Comparison of ENCODE assay signal across 8 cellular contexts in genomic region chr2:201642086-201642578, GRCh38. TPM values are rescaled to one million over a fixed set of nuclear protein-coding genes. Genes with fewer than 3 reads are reported as not detected.
DNase-seq lines count a peak whose midpoint lies in the region; ATAC-seq and TF ChIP-seq lines count a peak whose summit lies in the region.

No MANE protein-coding gene starts in this region.

- ATAC-seq in GM21423 (IDR thresholded peaks at IDR 0.05; ENCODE audit: unreplicated experiment) = peak; percentile 36

- peak overlapping the region; percentile 92 for H3K4me3 Mint-ChIP-seq in Caco-2 (ENCODE audit: unreplicated experiment)
- H3K4me3 Mint-ChIP-seq in T-helper 2 cell treated with Interferon-gamma antibody and Interleukin-4, amounts not matched to agents 5 μg/mL and 100 μg/mL, for 36 hours = peak overlapping the region; percentile 87

- DNase-seq in Caco-2 = no peak
- no peak for DNase-seq in T-helper 2 cell treated with Interferon-gamma antibody and Interleukin-4, amounts not matched to agents 5 μg/mL and 100 μg/mL, for 36 hours (ENCODE audit: low spot score)
- DNase-seq in foreskin fibroblast = no peak
- DNase-seq in prostate gland (ENCODE audit: low spot score) = no peak
- DNase-seq in SKM-1 treated with dmso at 0.1 percent for 144 hours (lab: John Stamatoyannopoulos, UW; ENCODE audit: unreplicated experiment) = no peak
- no peak for DNase-seq in AG08395 (ENCODE audit: low spot score)

- H3K27ac Mint-ChIP-seq in Caco-2 (ENCODE audit: unreplicated experiment) = peak overlapping the region; percentile 97
- H3K27ac Mint-ChIP-seq in T-helper 2 cell treated with Interferon-gamma antibody and Interleukin-4, amounts not matched to agents 5 μg/mL and 100 μg/mL, for 36 hours = peak overlapping the region; percentile 97

- under 1% methylated on average over 16 of the region's 16 CpGs for WGBS in prostate gland

- H3K27me3 ChIP-seq in Caco-2 (replicated peaks; ENCODE audit: control insufficient read depth, insufficient read depth, low read length) = no peaks in the 10 kb centered on the region
- no peaks in the 10 kb centered on the region for H3K27me3 ChIP-seq in HUES6 (ENCODE audit: control insufficient read depth, insufficient read depth, low read length)
- H3K27me3 ChIP-seq in prostate gland (replicated peaks; ENCODE audit: insufficient read depth) = no peaks in the 10 kb centered on the region

- H3K36me3 ChIP-seq in Caco-2 (ENCODE audit: control insufficient read depth, insufficient read depth, low read length) = no peaks in the 10 kb centered on the region
- peaks cover 19% of the 10 kb centered on the region for H3K36me3 ChIP-seq in HUES6 (ENCODE audit: control insufficient read depth, insufficient read depth, low read length)
- H3K36me3 ChIP-seq in prostate gland = no peaks in the 10 kb centered on the region

- H3K4me3 ChIP-seq in Caco-2 (ENCODE audit: low read depth, low read length) (peak overlapping the region; percentile 64), HUES6 (ENCODE audit: low read depth, low read length) (peak overlapping the region; percentile 93), foreskin fibroblast (ENCODE audit: low read depth in 1 of 2, low read length in 2 of 2) (peak overlapping the region; percentile 91 to 98), prostate gland (peak overlapping the region; percentile 80 to 85)

- TF ChIP-seq POLR2A in prostate gland (IDR thresholded peaks at IDR 0.05) = no peak

- TF ChIP-seq CTCF in Caco-2 (IDR thresholded peaks at IDR 0.05; ENCODE audit: insufficient read depth in 1 of 2, low read depth in 1 of 2, low read length in 1 of 2, severe bottlenecking in 1 of 2, unreplicated experiment in 1 of 2) (no peak), foreskin fibroblast (IDR thresholded peaks at IDR 0.05; ENCODE audit: low read depth, low read length) (no peak), prostate gland (IDR thresholded peaks at IDR 0.05) (no peak)

- H3K4me1 ChIP-seq in Caco-2 (no peaks in the 10 kb centered on the region), HUES6 (ENCODE audit: control insufficient read depth, insufficient read depth, low read length) (peaks cover 7% of the 10 kb centered on the region), prostate gland (replicated peaks) (no peaks in the 10 kb centered on the region)

- H3K9me3 ChIP-seq in Caco-2 (no peaks in the 10 kb centered on the region), HUES6 (ENCODE audit: control insufficient read depth, insufficient read depth, low read depth, low read length) (no peaks in the 10 kb centered on the region), prostate gland (no peaks in the 10 kb centered on the region)

- intact Hi-C loops in Caco-2 (cut with micrococcal nuclease; ENCODE audit: unreplicated experiment) = loop anchor here (1.0 to 10.0 kb wide), 4 partner anchors 84 to 407 kb away; partner anchors contain the start of genes STRADB and TRAK2
- intact Hi-C loops in prostate gland (cut with DNase I) = no loop called here

- H3K4me1 Mint-ChIP-seq in Caco-2 (ENCODE audit: low read depth, unreplicated experiment) = peaks cover 18% of the 10 kb centered on the region
- peaks cover 14% of the 10 kb centered on the region for H3K4me1 Mint-ChIP-seq in T-helper 2 cell treated with Interferon-gamma antibody and Interleukin-4, amounts not matched to agents 5 μg/mL and 100 μg/mL, for 36 hours (ENCODE audit: low read depth)

- peaks cover 8% of the 10 kb centered on the region for H3K36me3 Mint-ChIP-seq in Caco-2 (ENCODE audit: insufficient read depth, unreplicated experiment)
- no peaks in the 10 kb centered on the region for H3K36me3 Mint-ChIP-seq in T-helper 2 cell treated with Interferon-gamma antibody and Interleukin-4, amounts not matched to agents 5 μg/mL and 100 μg/mL, for 36 hours (ENCODE audit: low read depth)

- H3K9me3 Mint-ChIP-seq in Caco-2 (ENCODE audit: unreplicated experiment) = no peaks in the 10 kb centered on the region
- no peaks in the 10 kb centered on the region for H3K9me3 Mint-ChIP-seq in T-helper 2 cell treated with Interferon-gamma antibody and Interleukin-4, amounts not matched to agents 5 μg/mL and 100 μg/mL, for 36 hours

- CTCF ChIA-PET in Caco-2 (lab: Charles Lee) = interaction anchor here (0.6 to 1.5 kb wide), 2 partner anchors 190 to 191 kb away, joined by 3 to 4 read pairs; partner anchors contain the start of gene TRAK2

- H3K27ac ChIP-seq in HUES6 (ENCODE audit: low read depth, low read length) (peak overlapping the region; percentile 71; the same call in 1 of the 2 replicates), prostate gland (peak overlapping the region; percentile 94 to 97)

- peak overlapping the region; percentile 92 for H3K9ac ChIP-seq in HUES6 (ENCODE audit: low read length)

- H3K27me3 Mint-ChIP-seq in Caco-2 (ENCODE audit: insufficient read depth, unreplicated experiment) = no peaks in the 10 kb centered on the region
- peaks cover 3% of the 10 kb centered on the region for H3K27me3 Mint-ChIP-seq in T-helper 2 cell treated with Interferon-gamma antibody and Interleukin-4, amounts not matched to agents 5 μg/mL and 100 μg/mL, for 36 hours (ENCODE audit: low read depth)

- POLR2A ChIA-PET in Caco-2 (lab: Charles Lee) = interaction anchor here (0.6 kb wide), 1 partner anchor 64 kb away, joined by 3 read pairs; no protein-coding TSS in a partner anchor

- TSS peak; percentile 75 for BruUV-seq in Caco-2 (replicated peaks; lab: Mats Ljungman, UMichigan)

RNA-seq across cellular contexts. Expression of gene TMEM237, which starts 1.2 kb away (rescaled TPM):
- 21.1 and 26.5 TPM in 2 replicates for total RNA-seq in Caco-2 (2022)
- 10 to 100 TPM; 29.7 to 31.4 TPM for total RNA-seq in prostate gland

RNA-seq across cellular contexts. Expression of gene MPP4, which starts 56.3 kb away (rescaled TPM):
- 0.16 and 0.37 TPM in 2 replicates for total RNA-seq in Caco-2 (2022)
- total RNA-seq in prostate gland = not detected
